Comparison of ENCODE assay signal across 1 cellular context in genomic region chr6:26118999-26119398, GRCh38.
A peak's percentile ranks its signal among the peaks of the same experiment; 100 is the strongest.
TF ChIP-seq lines count a peak whose summit lies in the region.

No MANE protein-coding gene starts in this region.

TF ChIP-seq in GM12878, 131 proteins besides CTCF, POLR2A, EP300 and RAD21 (continued from another document):
- no peak for TF ChIP-seq ZNF687 (IDR thresholded peaks at IDR 0.05)
- peak; percentile 39; the same call in 1 of the 2 replicates for TF ChIP-seq IKZF1 (conservative IDR thresholded peaks at IDR 0.05)
- no peak for TF ChIP-seq BHLHE40 (IDR thresholded peaks at IDR 0.05; ENCODE audit: borderline replicate concordance in 1 of 2, low read depth in 2 of 2, low read length in 1 of 2)
- no peak for TF ChIP-seq SMAD1 (IDR thresholded peaks at IDR 0.05; ENCODE audit: low read depth, partially characterized antibody)
- no peak for TF ChIP-seq ZSCAN29 (IDR thresholded peaks at IDR 0.05)
- no peak for TF ChIP-seq MYB (IDR thresholded peaks at IDR 0.05; ENCODE audit: borderline replicate concordance, low read depth, low read length)
TF ChIP-seq in GM12878: peak in this region for 3.
